In genomic region chr2:207619764-207620203, GRCh38 we compare ENCODE assay signal across 9 cellular contexts. TPM values are rescaled to one million over a fixed set of nuclear protein-coding genes. Genes with fewer than 3 reads are reported as not detected.
DNase-seq lines count a peak whose midpoint lies in the region; ATAC-seq and TF ChIP-seq lines count a peak whose summit lies in the region.
"Had no signal": no experiment of that assay in that cellular context is flagged by ENCODE, and none has a peak within 500 bp of the region (broad histone marks: within the 10 kb centered on the region; RNA-seq: fewer than 3 reads in every experiment).

No MANE protein-coding gene starts in this region.

- intact Hi-C loops in CD4-positive, alpha-beta T cell (cut with DNase I, micrococcal nuclease), result loop anchor here in 1 of 2 experiments (5.0 to 10.0 kb wide), 3 partner anchors 37 to 1455 kb away; partner anchors contain the start of gene KLF7

- CTCF ChIA-PET in CD4-positive, alpha-beta T cell (lab: Charles Lee), result no interaction called here

- H3K9me3 Mint-ChIP-seq in CD4-positive, alpha-beta T cell, result no peaks in the 10 kb centered on the region
- H3K9me3 Mint-ChIP-seq in activated T-helper 17 cell treated with anti-CD3 and anti-CD28 coated beads, Interleukin-2, amount 50 U/mL, for 72 hours, result no peaks in the 10 kb centered on the region

- H3K27ac Mint-ChIP-seq in CD4-positive, alpha-beta T cell, result peak overlapping the region; percentile 69
- H3K27ac Mint-ChIP-seq in activated T-helper 17 cell treated with anti-CD3 and anti-CD28 coated beads, Interleukin-2, amount 50 U/mL, for 72 hours, result peak overlapping the region; percentile 10

- H3K4me3 Mint-ChIP-seq in CD4-positive, alpha-beta T cell, result peak overlapping the region; percentile 12
- peak overlapping the region; percentile 24 for H3K4me3 Mint-ChIP-seq in activated T-helper 17 cell treated with anti-CD3 and anti-CD28 coated beads, Interleukin-2, amount 50 U/mL, for 72 hours

- TF ChIP-seq CTCF in CD4-positive, alpha-beta T cell (IDR thresholded peaks at IDR 0.05), result no peak

- POLR2A ChIA-PET in CD4-positive, alpha-beta T cell (lab: Charles Lee), result interaction anchor here (1.3 kb wide), 1 partner anchor 90 kb away, joined by 4 read pairs; the partner anchor contains the start of gene CREB1

- DNase-seq in CD4-positive, alpha-beta T cell, result no peak
- no peak for DNase-seq in stimulated activated CD4-positive, alpha-beta T cell treated with anti-CD3 and anti-CD28 coated beads, Interleukin-12 subunit alpha, Interleukin-12 subunit beta, amount 100 ng/mL, for 4 hours
- DNase-seq in UCSD-AML1 (lab: John Stamatoyannopoulos, UW; ENCODE audit: unreplicated experiment) (no peak), DMS114 treated with DMSO at 0.1 percent for 48 hours (lab: John Stamatoyannopoulos, UW; ENCODE audit: unreplicated experiment) (no peak)

- H3K36me3 Mint-ChIP-seq in CD4-positive, alpha-beta T cell (ENCODE audit: low read depth), result peaks cover 72% of the 10 kb centered on the region
- H3K36me3 Mint-ChIP-seq in activated T-helper 17 cell treated with anti-CD3 and anti-CD28 coated beads, Interleukin-2, amount 50 U/mL, for 72 hours (ENCODE audit: low read depth), result peaks cover 99% of the 10 kb centered on the region

- no peaks in the 10 kb centered on the region for H3K27me3 Mint-ChIP-seq in CD4-positive, alpha-beta T cell
- H3K27me3 Mint-ChIP-seq in activated T-helper 17 cell treated with anti-CD3 and anti-CD28 coated beads, Interleukin-2, amount 50 U/mL, for 72 hours, result no peaks in the 10 kb centered on the region

- H3K9me3 ChIP-seq in CD4-positive, alpha-beta T cell (ENCODE audit: control insufficient read depth, low read length), result no peaks in the 10 kb centered on the region

- peaks cover 61% of the 10 kb centered on the region for H3K4me1 Mint-ChIP-seq in CD4-positive, alpha-beta T cell (ENCODE audit: low read depth)
- peaks cover 26% of the 10 kb centered on the region for H3K4me1 Mint-ChIP-seq in activated T-helper 17 cell treated with anti-CD3 and anti-CD28 coated beads, Interleukin-2, amount 50 U/mL, for 72 hours

- no peaks in the 10 kb centered on the region for H3K27me3 ChIP-seq in CD4-positive, alpha-beta T cell (ENCODE audit: control insufficient read depth, insufficient read depth, low read length)

- peak; percentile 37 for ATAC-seq in CD4-positive, alpha-beta T cell (ENCODE audit: poor library complexity)
- ATAC-seq in GM21367 (IDR thresholded peaks at IDR 0.05; ENCODE audit: unreplicated experiment), result peak; percentile 33
- peak; percentile 40 for ATAC-seq in HG03520 (IDR thresholded peaks at IDR 0.05; ENCODE audit: unreplicated experiment)
- no peak for ATAC-seq in activated T-helper 17 cell treated with anti-CD3 and anti-CD28 coated beads, Interleukin-2, amount 50 U/mL, for 72 hours (replicated peaks)
- no peak for ATAC-seq in GM21717 (IDR thresholded peaks at IDR 0.05; ENCODE audit: unreplicated experiment)
- ATAC-seq: Right ventricle myocardium inferior had no signal

- no peak overlapping the region for H3K27ac ChIP-seq in CD4-positive, alpha-beta T cell (ENCODE audit: low read depth, low read length)

RNA-seq across cellular contexts. Expression of gene METTL21A, which starts 5.4 kb away (rescaled TPM):
- total RNA-seq in CD4-positive, alpha-beta T cell, result 10 to 100 TPM; 10.8 to 11.9 TPM
- total RNA-seq in activated T-helper 17 cell treated with anti-CD3 and anti-CD28 coated beads, Interleukin-2, amount 50 U/mL, for 72 hours, result 10 to 100 TPM; 10.8 to 20.4 TPM

Comparison
In these comparisons a context has a peak if more than half of its experiments do, and no peak if none do; other contexts are left out.
1. ATAC-seq: peak in CD4-positive, alpha-beta T cell (single experiment), GM21367 (single experiment) and HG03520 (single experiment); none in activated T-helper 17 cell treated with anti-CD3 and anti-CD28 coated beads, Interleukin-2, amount 50 U/mL, for 72 hours (single experiment) and GM21717 (single experiment).